In genomic region chr6:18122128-18123093, GRCh38 we compare ENCODE assay signal across 8 cellular contexts. TPM values are rescaled to one million over a fixed set of nuclear protein-coding genes. Genes with fewer than 3 reads are reported as not detected.
A peak's percentile ranks its signal among the peaks of the same experiment; 100 is the strongest.
DNase-seq lines count a peak whose midpoint lies in the region; ATAC-seq lines count a peak whose summit lies in the region.

NHLRC1 (minus strand) TSS chr6:18122677; CDS start chr6:18122606, 71 bp downstream.

- ATAC-seq in GM18517 (IDR thresholded peaks at IDR 0.05; ENCODE audit: unreplicated experiment), result peak; percentile 97
- ATAC-seq in HG02981 (IDR thresholded peaks at IDR 0.05; ENCODE audit: unreplicated experiment), result peak; percentile 99

- peak; percentile 83 for DNase-seq in NCI-H2227 treated with DMSO at 0.1 percent for 48 hours (lab: John Stamatoyannopoulos, UW)
- peak; percentile 87 for DNase-seq in activated CD8-positive, alpha-beta memory T cell treated with anti-CD3 and anti-CD28 coated beads for 24 hours
- DNase-seq in effector CD8-positive, alpha-beta T cell (lab: John Stamatoyannopoulos, UW), result peak; percentile 32
- DNase-seq in lung microvascular endothelial cell (ENCODE audit: low read depth in 2 of 2), result peak; percentile 91 to 95
- DNase-seq in stimulated activated CD4-positive, alpha-beta T cell treated with anti-CD3 and anti-CD28 coated beads, TNF-alpha, amount 100 ng/mL, for 1 hour (ENCODE audit: low read depth in 3 of 3, low spot score in 1 of 3), result peak; percentile 20 to 60 (median 21)
- no peak for DNase-seq in SKM-1 treated with dmso at 0.1 percent for 144 hours (lab: John Stamatoyannopoulos, UW; ENCODE audit: unreplicated experiment)

RNA-seq across cellular contexts. Expression of gene NHLRC1, which starts in this region (rescaled TPM):
- total RNA-seq in lung microvascular endothelial cell, result 0.65 and 0.99 TPM in 2 replicates

Comparison
In these comparisons a context has a peak if more than half of its experiments do, and no peak if none do; other contexts are left out.
1. Peak in DNase-seq in lung microvascular endothelial cell; RNA of the gene not detected or under 1 TPM.